12 cellular contexts compared by ENCODE assay signal in genomic region chrX:154094833-154095232, GRCh38. TPM values are rescaled to one million over a fixed set of nuclear protein-coding genes. Genes with fewer than 3 reads are reported as not detected.
DNase-seq lines count a peak whose midpoint lies in the region; ATAC-seq, FAIRE-seq and TF ChIP-seq lines count a peak whose summit lies in the region.
"Had no signal": no experiment of that assay in that cellular context is flagged by ENCODE, and none has a peak within 500 bp of the region (broad histone marks: within the 10 kb centered on the region; RNA-seq: fewer than 3 reads in every experiment).

No MANE protein-coding gene starts in this region.

- no peak overlapping the region for H3K9ac ChIP-seq in PC-3 (ENCODE audit: low read length)
- no peak overlapping the region for H3K9ac ChIP-seq in H1 (replicated peaks in 1 of 4; ENCODE audit: extremely low read depth in 1 of 4, low read depth in 3 of 4, low read length in 3 of 4)

- H3K4ac ChIP-seq in H1 (replicated peaks; ENCODE audit: insufficient read length, low read depth, low read length), result no peak overlapping the region

- H3K27me3 ChIP-seq in DOHH2 (ENCODE audit: control insufficient read depth, low read length) (no peaks in the 10 kb centered on the region), PC-3 (ENCODE audit: low read length) (no peaks in the 10 kb centered on the region), H1 (replicated peaks in 1 of 4; ENCODE audit: control insufficient read depth in 3 of 4, extremely low read depth in 1 of 4, insufficient read depth in 3 of 4, low read length in 3 of 4) (no peaks in the 10 kb centered on the region), osteoblast (ENCODE audit: insufficient read depth, low read length) (peaks cover 7% of the 10 kb centered on the region)

- H3K79me1 ChIP-seq in H1 (ENCODE audit: low read depth, low read length), result peaks cover 3% of the 10 kb centered on the region

- H3K4me3 ChIP-seq in DOHH2 (ENCODE audit: low read length), result peak overlapping the region; percentile 89; the same call in 1 of the 2 replicates
- no peak overlapping the region for H3K4me3 ChIP-seq in PC-3 (ENCODE audit: low read length)
- peak overlapping the region in 1 of 4 experiments; percentile 92; a peak in 2 of 8 replicates for H3K4me3 ChIP-seq in H1 (ENCODE audit: extremely low read depth in 1 of 4, insufficient read depth in 2 of 4, low read depth in 3 of 4, low read length in 4 of 4)
- no peak overlapping the region for H3K4me3 ChIP-seq in osteoblast (ENCODE audit: insufficient read depth, low read length)
- H3K4me3 ChIP-seq: colonic mucosa had no signal

- no TSS peak for BruUV-seq in PC-3 (replicated peaks; lab: Mats Ljungman, UMichigan)

- CTCF ChIA-PET in PC-3 (lab: Charles Lee) (no interaction called here), H1 (lab: Charles Lee; ENCODE audit: partially characterized antibody) (no interaction called here)

- H3K18ac ChIP-seq in H1 (ENCODE audit: extremely low read depth, low read length), result no peak overlapping the region; the same call in 1 of the 2 replicates

- H4K20me1 ChIP-seq in DOHH2 (ENCODE audit: control insufficient read depth, insufficient read depth, low read depth, low read length), result peaks cover 8% of the 10 kb centered on the region; the same call in 1 of the 2 replicates
- peaks cover 48% of the 10 kb centered on the region for H4K20me1 ChIP-seq in PC-3 (ENCODE audit: low read length)
- peaks cover 7 to 18% of the 10 kb centered on the region in 2 experiments for H4K20me1 ChIP-seq in H1 (replicated peaks in 1 of 2; ENCODE audit: control insufficient read depth in 1 of 2, insufficient read depth in 2 of 2, low read length in 2 of 2)
- peaks cover 56% of the 10 kb centered on the region for H4K20me1 ChIP-seq in osteoblast (ENCODE audit: insufficient read depth, low read length)

- no peak overlapping the region for H3K14ac ChIP-seq in H1 (ENCODE audit: insufficient read length)

- H2BK15ac ChIP-seq in H1 (ENCODE audit: low read length), result no peak overlapping the region

- H3K27ac ChIP-seq in DOHH2 (ENCODE audit: low read depth, low read length), result no peak overlapping the region
- H3K27ac ChIP-seq in PC-3 (ENCODE audit: low read length), result no peak overlapping the region
- no peak overlapping the region for H3K27ac ChIP-seq in H1 (ENCODE audit: low read depth, low read length)
- H3K27ac ChIP-seq in osteoblast (ENCODE audit: low read depth, low read length), result no peak overlapping the region
- H3K27ac ChIP-seq: colonic mucosa had no signal

- DNase-seq in PC-3 (no peak), H1 (ENCODE audit: low read depth in 1 of 2, low spot score in 2 of 2) (no peak), osteoblast (ENCODE audit: insufficient read length, low spot score, missing footprints) (no peak), ACHN (no peak), RPMI8226 (no peak), GM10266 (ENCODE audit: extremely low spot score) (no peak)
- DNase-seq: activated CD4-positive, alpha-beta T cell treated with anti-CD3 and anti-CD28 coated beads, Interleukin-2, amount 50 U/mL, for 48 hours; colonic mucosa had no signal

- H3F3A ChIP-seq in DOHH2 (ENCODE audit: control insufficient read depth, insufficient read depth), result no peaks in the 10 kb centered on the region
- H3F3A ChIP-seq in PC-3 (ENCODE audit: low read length, unreplicated experiment), result no peaks in the 10 kb centered on the region

- H3K79me2 ChIP-seq in DOHH2 (ENCODE audit: control insufficient read depth, low read length) (peaks cover 72% of the 10 kb centered on the region), PC-3 (ENCODE audit: low read length) (peaks cover 74% of the 10 kb centered on the region), H1 (ENCODE audit: control insufficient read depth in 1 of 2, insufficient read depth in 2 of 2, low read length in 2 of 2) (peaks cover 11 to 66% of the 10 kb centered on the region in 2 experiments), osteoblast (ENCODE audit: insufficient read depth, low read length) (peaks cover 67% of the 10 kb centered on the region)

- H3K9me2 ChIP-seq in DOHH2 (replicated peaks; ENCODE audit: control insufficient read depth, low read length), result no peaks in the 10 kb centered on the region
- no peaks in the 10 kb centered on the region for H3K9me2 ChIP-seq in PC-3 (replicated peaks; ENCODE audit: low read length)

- H3K23me2 ChIP-seq in H1 (ENCODE audit: low read depth, low read length), result peaks cover 7% of the 10 kb centered on the region; the same call in 1 of the 2 replicates

- no peak for ATAC-seq in PC-3
- no peak for ATAC-seq in GM18517 (IDR thresholded peaks at IDR 0.05; ENCODE audit: unreplicated experiment)

- TF ChIP-seq CTCF in DOHH2 (IDR thresholded peaks at IDR 0.05; ENCODE audit: low read depth, low read length, poor library complexity, severe bottlenecking) (no peak), PC-3 (conservative IDR thresholded peaks at IDR 0.05; ENCODE audit: low read depth, low read length) (no peak), H1 (IDR thresholded peaks at IDR 0.05; ENCODE audit: control extremely low read depth in 1 of 3, insufficient read depth in 1 of 3, low read depth in 1 of 3, low read length in 3 of 3) (no peak), osteoblast (IDR thresholded peaks at IDR 0.05; ENCODE audit: extremely low read depth, low read depth, low read length) (no peak), GM10266 (IDR thresholded peaks at IDR 0.05; ENCODE audit: control insufficient read depth, insufficient read depth, low read depth, missing control alignments) (no peak)

- intact Hi-C loops in PC-3 (cut with micrococcal nuclease), result no loop called here

- no peak overlapping the region for H2BK12ac ChIP-seq in H1 (ENCODE audit: low read depth, low read length)

- H4K8ac ChIP-seq in H1 (ENCODE audit: extremely low read depth, insufficient read depth, low read length), result no peak overlapping the region

- peaks cover 39% of the 10 kb centered on the region for H3K4me1 ChIP-seq in DOHH2 (ENCODE audit: control insufficient read depth, low read length)
- H3K4me1 ChIP-seq in PC-3 (ENCODE audit: insufficient read depth, low read length), result peaks cover 29% of the 10 kb centered on the region
- peaks cover 2 to 28% (median 8%) of the 10 kb centered on the region in 4 experiments; a peak in 6 of 7 replicates for H3K4me1 ChIP-seq in H1 (replicated peaks in 1 of 4; ENCODE audit: control insufficient read depth in 3 of 4, insufficient read depth in 4 of 4, low read length in 3 of 4)
- H3K4me1 ChIP-seq in osteoblast (ENCODE audit: insufficient read depth, low read length), result peaks cover 24% of the 10 kb centered on the region
- H3K4me1 ChIP-seq: colonic mucosa had no signal

- no peak overlapping the region for H4K91ac ChIP-seq in H1 (replicated peaks; ENCODE audit: insufficient read length, low read length)

- no peak for TF ChIP-seq POLR2A in H1 (IDR thresholded peaks at IDR 0.05; ENCODE audit: control extremely low read depth in 1 of 2, low read depth in 2 of 2, low read length in 2 of 2)

- H2AK5ac ChIP-seq in H1 (ENCODE audit: low read depth, low read length), result no peak overlapping the region

- no peak overlapping the region for H2BK5ac ChIP-seq in H1 (ENCODE audit: low read depth, low read length)

- H3K23ac ChIP-seq in H1 (ENCODE audit: insufficient read length), result no peak overlapping the region

- no peak overlapping the region for H2BK120ac ChIP-seq in H1 (replicated peaks; ENCODE audit: low read depth, low read length)

- in situ Hi-C loops in ACHN (cut with HindIII; ENCODE audit: low pct_ligation_motif_present, low pct_unique_long_range_greater_than_20kb, low sequenced_read_pairs), result no loop called here

- 67% methylated on average over 2 of the region's 6 CpGs; no CpG with 5 or more reads in 1 of the 2 experiments for WGBS in H1 (ENCODE audit: extremely low coverage in 1 of 2, insufficient coverage in 1 of 2, insufficient read length in 1 of 2, insufficient replicate concordance in 2 of 2, low coverage in 1 of 2, low lambda C conversion rate in 2 of 2, missing lambda C conversion rate in 1 of 2), 2 experiments

- H4K5ac ChIP-seq in H1 (ENCODE audit: insufficient read length, low read depth, low read length), result no peak overlapping the region

- H3K4me2 ChIP-seq in DOHH2 (ENCODE audit: low read length), result peak overlapping the region; percentile 86
- peak overlapping the region; percentile 81; the same call in 1 of the 2 replicates for H3K4me2 ChIP-seq in PC-3 (ENCODE audit: low read length)
- peak overlapping the region; percentile 68 to 98 for H3K4me2 ChIP-seq in H1 (ENCODE audit: insufficient read depth in 1 of 2, low read depth in 2 of 2, low read length in 2 of 2)
- H3K4me2 ChIP-seq in osteoblast (ENCODE audit: insufficient read depth, low read length), result peak overlapping the region; percentile 96

- peaks cover 25% of the 10 kb centered on the region for H3K36me3 ChIP-seq in DOHH2 (ENCODE audit: control insufficient read depth, low read length)
- peaks cover 4% of the 10 kb centered on the region for H3K36me3 ChIP-seq in PC-3 (ENCODE audit: low read depth, low read length)
- H3K36me3 ChIP-seq in H1 (ENCODE audit: control insufficient read depth in 2 of 4, insufficient read depth in 4 of 4, low read length in 3 of 4), result peaks cover 0 to 4% (median 0%) of the 10 kb centered on the region in 4 experiments; a peak in 3 of 8 replicates
- H3K36me3 ChIP-seq in osteoblast (ENCODE audit: insufficient read depth, low read length), result peaks cover 6% of the 10 kb centered on the region
- H3K36me3 ChIP-seq: colonic mucosa had no signal

- no peak for TF ChIP-seq RAD21 in H1 (IDR thresholded peaks at IDR 0.05 in 1 of 2, conservative IDR thresholded peaks at IDR 0.05 in 1 of 2; ENCODE audit: low read depth in 2 of 2, low read length in 2 of 2)

- POLR2A ChIA-PET in PC-3 (lab: Charles Lee; ENCODE audit: unreplicated experiment), result no interaction called here
- POLR2A ChIA-PET in H1 (lab: Charles Lee; ENCODE audit: partially characterized antibody), result interaction anchor here (0.7 to 1.9 kb wide), 3 partner anchors 83 to 124 kb away, joined by 3 to 5 read pairs (median 4); partner anchors contain the start of genes HCFC1 and TMEM187

- H2AFZ ChIP-seq in PC-3 (ENCODE audit: low read length) (no peak overlapping the region), H1 (ENCODE audit: low read length) (no peak overlapping the region), osteoblast (ENCODE audit: low read length) (no peak overlapping the region)

- no peak for FAIRE-seq in H1 (lab: Jason Lieb, UNC)

- no peak overlapping the region for H3K56ac ChIP-seq in H1 (replicated peaks; ENCODE audit: insufficient read length, low read depth, low read length)

- TF ChIP-seq EP300 in H1 (IDR thresholded peaks at IDR 0.05; ENCODE audit: borderline replicate concordance in 1 of 2, low read depth in 2 of 2, low read length in 2 of 2), result no peak

- H3K9me3 ChIP-seq in DOHH2 (ENCODE audit: control insufficient read depth, insufficient read depth, low read length) (no peaks in the 10 kb centered on the region), PC-3 (ENCODE audit: low read length) (no peaks in the 10 kb centered on the region), H1 (ENCODE audit: insufficient read depth in 2 of 2, low read depth in 1 of 2, low read length in 1 of 2) (no peaks in the 10 kb centered on the region), osteoblast (ENCODE audit: low read depth, low read length) (no peaks in the 10 kb centered on the region)
- H3K9me3 ChIP-seq: colonic mucosa had no signal

- no peak overlapping the region for H2BK20ac ChIP-seq in H1 (ENCODE audit: low read length)

RNA-seq across cellular contexts. Expression of gene MECP2, which starts 2.7 kb away (rescaled TPM):
- 40.8 and 47.3 TPM in 2 replicates for total RNA-seq in PC-3 (2014; rRNA removed)
- total RNA-seq in H1 (2021; fragmentation: NEBNext Ultra II Directional; extraction: Animal tissue kit (Norgen Biotek cat#: 25700)), result 32.0 and 32.4 TPM in 2 replicates
- 5.0 and 6.9 TPM in 2 replicates for polyA plus RNA-seq in H1 (2011; rRNA removed)
- polyA plus RNA-seq in H1 (2011; cell fraction: cytosol; rRNA removed), result 8.9 TPM
- 13.7 TPM for polyA plus RNA-seq in H1 (2011; cell fraction: nucleus; rRNA removed)
- polyA plus RNA-seq in H1 (2012, experiment 1 of 2), result 13.2 to 14.0 TPM (median 13.8 TPM) in 4 replicates
- polyA plus RNA-seq in H1 (2012, experiment 2 of 2), result 9.1 TPM
- 18.7 TPM for polyA plus RNA-seq in H1 (2013, experiment 1 of 2)
- 12.7 TPM for polyA plus RNA-seq in H1 (2013, experiment 2 of 2)
- 19.4 and 21.7 TPM in 2 replicates for polyA minus RNA-seq in H1 (2011; rRNA and poly(A)+ RNA removed)
- polyA minus RNA-seq in H1 (2011; cell fraction: cytosol; rRNA and poly(A)+ RNA removed), result 8.8 TPM
- polyA minus RNA-seq in H1 (2011; cell fraction: nucleus; rRNA and poly(A)+ RNA removed), result 30.8 TPM
- 31.1 and 33.3 TPM in 2 replicates for total RNA-seq in osteoblast

RNA-seq across cellular contexts. Expression of gene OPN1LW, which starts 49.2 kb away (rescaled TPM):
- total RNA-seq in PC-3 (2014; rRNA removed) (not detected in 2 replicates), osteoblast (not detected in 2 replicates)
- not detected in 2 replicates for total RNA-seq in H1 (2021; fragmentation: NEBNext Ultra II Directional; extraction: Animal tissue kit (Norgen Biotek cat#: 25700))
- polyA plus RNA-seq in H1 (2011; rRNA removed), result not detected in 2 replicates
- not detected for polyA plus RNA-seq in H1 (2011; cell fraction: cytosol; rRNA removed)
- not detected for polyA plus RNA-seq in H1 (2011; cell fraction: nucleus; rRNA removed)
- not detected in 4 replicates for polyA plus RNA-seq in H1 (2012, experiment 1 of 2)
- polyA plus RNA-seq in H1 (2012, experiment 2 of 2), result not detected
- polyA plus RNA-seq in H1 (2013, experiment 1 of 2), result not detected
- not detected for polyA plus RNA-seq in H1 (2013, experiment 2 of 2)
- polyA minus RNA-seq in H1 (2011; rRNA and poly(A)+ RNA removed), result not detected in 2 replicates
- polyA minus RNA-seq in H1 (2011; cell fraction: cytosol; rRNA and poly(A)+ RNA removed), result not detected
- not detected for polyA minus RNA-seq in H1 (2011; cell fraction: nucleus; rRNA and poly(A)+ RNA removed)
- total RNA-seq: colonic mucosa, G401, M059J had no signal
